ENCODE assay signal across 1 cellular context in the genomic region with DNA sequence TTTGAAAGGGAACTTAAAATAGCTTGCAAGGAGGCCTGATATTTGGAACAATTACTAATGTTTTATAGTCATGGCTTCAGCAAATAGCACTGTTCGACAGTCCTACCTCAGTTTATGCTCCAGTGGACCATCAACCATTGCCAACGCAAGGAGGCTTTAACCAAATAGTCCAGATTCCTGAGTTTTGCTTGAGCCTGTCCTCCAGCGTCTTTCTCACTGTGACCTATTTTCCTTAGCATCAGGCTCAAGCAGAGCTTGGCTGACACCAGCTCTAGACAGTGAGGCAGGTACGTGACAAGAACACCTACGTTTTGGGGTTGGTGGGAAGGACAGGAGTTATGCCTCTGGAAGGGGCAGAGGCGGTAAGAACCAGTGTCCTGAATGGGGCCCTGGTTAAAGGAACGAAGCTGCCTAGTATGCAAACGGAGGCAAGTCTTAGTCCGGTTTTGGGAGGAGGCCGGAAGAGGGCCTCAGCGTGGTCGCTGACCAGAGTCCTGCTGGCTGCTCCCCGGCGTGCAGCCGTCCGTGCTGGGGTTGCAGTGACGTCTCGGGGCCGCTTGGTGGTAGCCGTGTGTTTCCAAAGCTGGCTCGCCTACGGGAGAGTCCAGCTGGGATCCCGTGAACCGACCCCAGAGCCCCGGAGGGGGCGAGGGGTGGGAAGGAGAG.
TF ChIP-seq lines count a peak whose summit lies in the region.

No MANE protein-coding gene starts in this region.

TF ChIP-seq in endothelial cell of umbilical vein, 7 proteins besides CTCF, POLR2A, EP300 and RAD21:
- TF ChIP-seq MYC (IDR thresholded peaks at IDR 0.05; ENCODE audit: low read depth, low read length), result no peak
- no peak for TF ChIP-seq FOS (IDR thresholded peaks at IDR 0.05; ENCODE audit: borderline replicate concordance, insufficient read depth, low read length)
- TF ChIP-seq GATA2 (IDR thresholded peaks at IDR 0.05; ENCODE audit: insufficient read depth, insufficient read length, low read depth, low read length), result no peak
- no peak for TF ChIP-seq POLR2AphosphoS5 (IDR thresholded peaks at IDR 0.05; ENCODE audit: insufficient read depth, low read depth, low read length)
- no peak for TF ChIP-seq EZH2 (IDR thresholded peaks at IDR 0.05; ENCODE audit: borderline replicate concordance, low read depth, low read length, severe bottlenecking)
- no peak for TF ChIP-seq JUN (IDR thresholded peaks at IDR 0.05; ENCODE audit: borderline replicate concordance, insufficient read depth, insufficient read length, low read depth)
- TF ChIP-seq, protein P1, sequence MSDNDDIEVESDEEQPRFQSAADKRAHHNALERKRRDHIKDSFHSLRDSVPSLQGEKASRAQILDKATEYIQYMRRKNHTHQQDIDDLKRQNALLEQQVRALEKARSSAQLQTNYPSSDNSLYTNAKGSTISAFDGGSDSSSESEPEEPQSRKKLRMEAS (IDR thresholded peaks at IDR 0.05; ENCODE audit: insufficient read depth, insufficient read length), result no peak
